In genomic region chr1:207516729-207517128, GRCh38 we compare ENCODE assay signal across 8 cellular contexts.
"Had no signal": no experiment of that assay in that cellular context is flagged by ENCODE, and none has a peak within 500 bp of the region (broad histone marks: within the 10 kb centered on the region; RNA-seq: fewer than 3 reads in every experiment).

No MANE protein-coding gene starts in this region.

- ATAC-seq: HCT116, HepG2 had no signal

- H3K4me1 ChIP-seq: HAP-1 had no signal

- H3K9me3 ChIP-seq: HAP-1 had no signal

- DNase-seq: GM23248, GOT3, H7, KG1 had no signal

- FAIRE-seq: HepG2 had no signal

- H3K4me3 ChIP-seq: GM23248, HAP-1 had no signal

- H3K27ac ChIP-seq: GM23248, HL-60 had no signal

- H3K36me3 ChIP-seq: HAP-1 had no signal
